ENCODE assay signal across 8 cellular contexts in the genomic region with DNA sequence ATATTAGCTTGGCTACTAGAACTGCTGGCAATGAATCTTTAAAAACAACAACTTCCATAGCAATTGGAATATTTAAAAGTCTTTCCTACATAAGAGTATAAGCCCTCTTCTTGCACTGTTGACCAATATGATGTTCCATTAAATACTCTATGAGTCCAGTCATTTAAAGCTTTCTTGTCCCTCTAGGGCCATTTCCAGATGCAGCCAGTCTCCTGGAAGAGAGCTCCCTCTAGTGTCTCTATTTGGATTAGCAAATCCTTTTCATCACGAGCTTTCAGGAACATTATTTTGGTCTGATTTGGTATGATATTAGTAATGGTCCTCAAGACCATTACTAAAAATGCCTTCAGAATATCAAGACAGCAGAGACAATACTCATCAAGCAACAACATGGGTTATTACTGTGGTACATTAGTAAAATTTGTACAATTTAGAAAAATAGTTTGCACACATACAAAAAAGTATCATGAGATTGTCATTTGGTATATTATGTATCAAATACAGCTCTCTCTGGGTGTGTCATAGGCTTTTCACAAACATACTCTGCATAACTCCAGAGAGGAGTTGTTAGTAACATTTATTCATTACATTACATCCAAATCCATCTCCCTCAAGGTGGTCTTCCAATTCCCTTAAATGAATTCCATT.
DNase-seq lines count a peak whose midpoint lies in the region; ATAC-seq and TF ChIP-seq lines count a peak whose summit lies in the region.

No MANE protein-coding gene starts in this region.

- 10 to 18% methylated on average over 1 of the region's 1 CpG for WGBS in lung, 2 donors

- TF ChIP-seq CTCF in AG09309 (IDR thresholded peaks at IDR 0.05; ENCODE audit: control insufficient read depth, insufficient read depth, low read depth, low read length, missing control alignments) (peak; percentile 80), GM12874 (IDR thresholded peaks at IDR 0.05; ENCODE audit: insufficient read depth, low read depth, low read length) (peak; percentile 62), cardiac fibroblast (IDR thresholded peaks at IDR 0.05; ENCODE audit: low read depth, low read length) (peak; percentile 75), lung (IDR thresholded peaks at IDR 0.05; ENCODE audit: control extremely low read depth, extremely low read depth) (peak; percentile 24)

- no peaks in the 10 kb centered on the region for H3K27me3 ChIP-seq in lung (ENCODE audit: control insufficient read depth, insufficient read depth)

- peaks cover 0 to 3% of the 10 kb centered on the region in 2 donors for H3K36me3 ChIP-seq in lung (ENCODE audit: control insufficient read depth in 2 of 2, insufficient read depth in 2 of 2, low read length in 2 of 2)

- H3K4me1 ChIP-seq in lung (ENCODE audit: control insufficient read depth in 2 of 2, insufficient read depth in 2 of 2, low read length in 2 of 2) = peaks cover 0 to 2% of the 10 kb centered on the region in 2 donors

- DNase-seq in AG09309 (ENCODE audit: low read depth) (no peak), NCI-H2171 treated with DMSO at 0.1 percent for 48 hours (lab: John Stamatoyannopoulos, UW) (peak; percentile 14), cardiac fibroblast (ENCODE audit: low read depth in 2 of 2) (peak; percentile 73 to 80), lung (ENCODE audit: low spot score) (no peak)
- DNase-seq in activated CD4-positive, CD25-positive, alpha-beta regulatory T cell treated with anti-CD3 and anti-CD28 coated beads, Interleukin-2, amount 50 U/mL, for 72 hours = no peak

- H3K4me3 ChIP-seq in AG09309 (ENCODE audit: control insufficient read depth, low read depth, low read length) (no peak overlapping the region), cardiac fibroblast (replicated peaks in 1 of 2; ENCODE audit: low read depth in 2 of 2, low read length in 2 of 2) (no peak overlapping the region), lung (no peak overlapping the region)

- no peaks in the 10 kb centered on the region for H3K9me3 ChIP-seq in lung (ENCODE audit: control insufficient read depth in 2 of 2, insufficient read depth in 1 of 2, low read length in 1 of 2)

- ATAC-seq in lung (ENCODE audit: insufficient read depth, low FRiP score) = no peak
- no peak for ATAC-seq in GM21381 (IDR thresholded peaks at IDR 0.05; ENCODE audit: unreplicated experiment)
- no peak for ATAC-seq in HG03520 (IDR thresholded peaks at IDR 0.05; ENCODE audit: unreplicated experiment)

- H3K27ac ChIP-seq in lung (ENCODE audit: low read depth in 1 of 2, low read length in 1 of 2) = no peak overlapping the region

Comparison
In these comparisons a context has a peak if more than half of its experiments do, and no peak if none do; other contexts are left out.
1. DNase-seq: peak in NCI-H2171 treated with DMSO at 0.1 percent for 48 hours (single experiment) and cardiac fibroblast (2 of 2); none in AG09309 (single experiment), lung (single experiment) and activated CD4-positive, CD25-positive, alpha-beta regulatory T cell treated with anti-CD3 and anti-CD28 coated beads, Interleukin-2, amount 50 U/mL, for 72 hours (single experiment).
2. CTCF ChIP-seq: peak in every context shown above with its lines; median percentile 80 in AG09309; 75 in cardiac fibroblast; 62 in GM12874; 24 in lung.